Comparison of ENCODE assay signal across 17 cellular contexts in genomic region chr11:79375818-79376550, GRCh38.
"Had no signal": no experiment of that assay in that cellular context is flagged by ENCODE, and none has a peak within 500 bp of the region (broad histone marks: within the 10 kb centered on the region; RNA-seq: fewer than 3 reads in every experiment).

No MANE protein-coding gene starts in this region.

- H3K4me1 ChIP-seq: adrenal gland, esophagus muscularis mucosa, lower lobe of right lung, right atrium auricular region, uterus had no signal

- H3K4me3 ChIP-seq: adrenal gland, esophagus muscularis mucosa, lower lobe of right lung, right atrium auricular region, skin epidermis, thyroid gland, uterus had no signal

- H3K36me3 Mint-ChIP-seq: activated naive CD4-positive, alpha-beta T cell treated with anti-CD3 and anti-CD28 coated beads, Interleukin-2, amount 10 ng/mL, durations not matched to agents 7 days and 5 days had no signal

- H3K9me3 ChIP-seq: adrenal gland, lower lobe of right lung, thyroid gland, uterus had no signal

- H3K9me3 Mint-ChIP-seq: activated CD4-positive, alpha-beta T cell treated with anti-CD3 and anti-CD28 coated beads, Interleukin-2, amount 10 ng/mL, durations not matched to agents 7 days and 5 days; activated naive CD4-positive, alpha-beta T cell treated with anti-CD3 and anti-CD28 coated beads, Interleukin-2, amount 10 ng/mL, durations not matched to agents 7 days and 5 days; activated T-helper 2 cell treated with anti-CD3 and anti-CD28 coated beads, Interferon-gamma antibody, Interleukin-2, Interleukin-4, amounts not matched to agents 10 μg/mL and 5 μg/mL and 100 μg/mL, durations not matched to agents 14 hours and 24 hours and 36 hours; dendritic cell treated with granulocyte-macrophage colony-stimulating factor and Interleukin-4, amounts not matched to agents 40 ng/mL and 50 ng/mL, for 4 days; T-helper 1 cell treated with Interleukin-12 subunit alpha and Interleukin-12 subunit beta and Interleukin-4 antibody, amounts not matched to agents 30 μg/mL and 1 μg/mL, for 36 hours had no signal

- H3K27ac Mint-ChIP-seq: activated CD4-positive, alpha-beta T cell treated with anti-CD3 and anti-CD28 coated beads, Interleukin-2, amount 10 ng/mL, durations not matched to agents 7 days and 5 days; activated naive CD4-positive, alpha-beta T cell treated with anti-CD3 and anti-CD28 coated beads, Interleukin-2, amount 10 ng/mL, durations not matched to agents 7 days and 5 days; activated T-helper 2 cell treated with anti-CD3 and anti-CD28 coated beads, Interferon-gamma antibody, Interleukin-2, Interleukin-4, amounts not matched to agents 10 μg/mL and 5 μg/mL and 100 μg/mL, durations not matched to agents 14 hours and 24 hours and 36 hours; dendritic cell treated with granulocyte-macrophage colony-stimulating factor and Interleukin-4, amounts not matched to agents 40 ng/mL and 50 ng/mL, for 4 days; naive thymus-derived CD4-positive, alpha-beta T cell; T-helper 1 cell treated with Interleukin-12 subunit alpha and Interleukin-12 subunit beta and Interleukin-4 antibody, amounts not matched to agents 30 μg/mL and 1 μg/mL, for 36 hours had no signal

- H3K27me3 ChIP-seq: adrenal gland, esophagus muscularis mucosa, right atrium auricular region, thyroid gland, uterus had no signal

- H3K36me3 ChIP-seq: adrenal gland, esophagus muscularis mucosa, lower lobe of right lung, right atrium auricular region, thyroid gland, uterus had no signal

- H3K4me1 Mint-ChIP-seq: activated CD4-positive, alpha-beta T cell treated with anti-CD3 and anti-CD28 coated beads, Interleukin-2, amount 10 ng/mL, durations not matched to agents 7 days and 5 days; activated naive CD4-positive, alpha-beta T cell treated with anti-CD3 and anti-CD28 coated beads, Interleukin-2, amount 10 ng/mL, durations not matched to agents 7 days and 5 days; naive thymus-derived CD4-positive, alpha-beta T cell had no signal

- H3K27ac ChIP-seq: adrenal gland, esophagus muscularis mucosa, lower lobe of right lung, right atrium auricular region, skin epidermis, thyroid gland, uterus had no signal

- DNase-seq: activated CD4-positive, alpha-beta T cell treated with anti-CD3 and anti-CD28 coated beads, Interleukin-2, amount 10 ng/mL, durations not matched to agents 7 days and 5 days; activated CD8-positive, alpha-beta memory T cell treated with anti-CD3 and anti-CD28 coated beads for 24 hours; activated naive CD4-positive, alpha-beta T cell treated with anti-CD3 and anti-CD28 coated beads, Interleukin-2, amount 10 ng/mL, durations not matched to agents 7 days and 5 days; adrenal gland; cerebellar nuclear complex; foreskin fibroblast; lower lobe of right lung; naive thymus-derived CD4-positive, alpha-beta T cell; posterior cingulate gyrus; thyroid gland; uterus had no signal

- ATAC-seq: lower lobe of right lung; naive thymus-derived CD4-positive, alpha-beta T cell had no signal

- H3K27me3 Mint-ChIP-seq: activated CD4-positive, alpha-beta T cell treated with anti-CD3 and anti-CD28 coated beads, Interleukin-2, amount 10 ng/mL, durations not matched to agents 7 days and 5 days; activated naive CD4-positive, alpha-beta T cell treated with anti-CD3 and anti-CD28 coated beads, Interleukin-2, amount 10 ng/mL, durations not matched to agents 7 days and 5 days had no signal

- H3K4me3 Mint-ChIP-seq: activated CD4-positive, alpha-beta T cell treated with anti-CD3 and anti-CD28 coated beads, Interleukin-2, amount 10 ng/mL, durations not matched to agents 7 days and 5 days; activated naive CD4-positive, alpha-beta T cell treated with anti-CD3 and anti-CD28 coated beads, Interleukin-2, amount 10 ng/mL, durations not matched to agents 7 days and 5 days; dendritic cell treated with granulocyte-macrophage colony-stimulating factor and Interleukin-4, amounts not matched to agents 40 ng/mL and 50 ng/mL, for 4 days; naive thymus-derived CD4-positive, alpha-beta T cell; T-helper 1 cell treated with Interleukin-12 subunit alpha and Interleukin-12 subunit beta and Interleukin-4 antibody, amounts not matched to agents 30 μg/mL and 1 μg/mL, for 36 hours had no signal
